20 cellular contexts compared by ENCODE assay signal in genomic region chr7:106571563-106571962, GRCh38.
DNase-seq lines count a peak whose midpoint lies in the region; ATAC-seq and TF ChIP-seq lines count a peak whose summit lies in the region.
"Had no signal": no experiment of that assay in that cellular context is flagged by ENCODE, and none has a peak within 500 bp of the region (broad histone marks: within the 10 kb centered on the region; RNA-seq: fewer than 3 reads in every experiment).

No MANE protein-coding gene starts in this region.

- no TSS peak for BruUV-seq in IMR-90 (replicated peaks; lab: Mats Ljungman, UMichigan)

- H3K14ac ChIP-seq in IMR-90 (replicated peaks; ENCODE audit: low read depth, low read length) (no peak overlapping the region), trophoblast cell (ENCODE audit: low read length) (no peak overlapping the region)

- H3K79me1 ChIP-seq in IMR-90 (ENCODE audit: low read depth in 1 of 2, low read length in 2 of 2) (no peaks in the 10 kb centered on the region), trophoblast cell (ENCODE audit: low read length) (peaks cover 7% of the 10 kb centered on the region)

- no CpG with 5 or more reads among the region's 3 CpGs for WGBS in IMR-90 (ENCODE audit: extremely low coverage in 2 of 2, insufficient read length in 1 of 2), 2 experiments
- WGBS in esophagus muscularis mucosa = 75% methylated on average over 3 of the region's 3 CpGs
- WGBS in trophoblast cell (ENCODE audit: extremely low coverage, insufficient coverage, insufficient read length) = no CpG with 5 or more reads among the region's 3 CpGs

- H2AK5ac ChIP-seq in IMR-90 (ENCODE audit: low read depth, low read length) (no peak overlapping the region), trophoblast cell (ENCODE audit: low read length) (no peak overlapping the region)

- no peak for TF ChIP-seq CTCF in IMR-90 (conservative IDR thresholded peaks at IDR 0.05; ENCODE audit: low read depth, low read length)
- no peak for TF ChIP-seq CTCF in esophagus muscularis mucosa (IDR thresholded peaks at IDR 0.05)

- no peak for DNase-seq in IMR-90
- DNase-seq in esophagus muscularis mucosa (ENCODE audit: extremely low spot score) = peak; percentile 47
- DNase-seq in trophoblast cell = no peak
- no peak for DNase-seq in C1 segment of cervical spinal cord (lab: John Stamatoyannopoulos, UW)
- no peak for DNase-seq in NCI-H2081 (lab: John Stamatoyannopoulos, UW)
- DNase-seq: AML-193; CD4-positive, alpha-beta memory T cell; CD4-positive, CD25-positive, alpha-beta regulatory T cell; CD8-positive, alpha-beta memory T cell; COR-L47; DMS 273 treated with DMSO at 0.1 percent for 48 hours; DMS79; DND-41; EL; GDM1 had no signal

- no peak overlapping the region for H2AK9ac ChIP-seq in IMR-90 (replicated peaks; ENCODE audit: low read depth, low read length, poor library complexity)

- H3K4me3 ChIP-seq in IMR-90 (ENCODE audit: insufficient read depth, low read depth, low read length) (no peak overlapping the region), esophagus muscularis mucosa (no peak overlapping the region), trophoblast cell (ENCODE audit: low read depth, low read length) (no peak overlapping the region)
- H3K4me3 ChIP-seq: A549; BLaER1 treated with 17β-estradiol and CSF1 and Interleukin-3, amounts not matched to agents 10 nM and 100 nM; GM12878 had no signal

- no peak overlapping the region for H4K5ac ChIP-seq in IMR-90 (ENCODE audit: low read depth, low read length)

- H3K18ac ChIP-seq in IMR-90 (ENCODE audit: low read depth, low read length) (no peak overlapping the region), trophoblast cell (ENCODE audit: low read length) (no peak overlapping the region)

- H3K27me3 ChIP-seq in IMR-90 (ENCODE audit: control insufficient read depth, insufficient read depth, low read length) = no peaks in the 10 kb centered on the region
- no peaks in the 10 kb centered on the region for H3K27me3 ChIP-seq in esophagus muscularis mucosa
- no peaks in the 10 kb centered on the region for H3K27me3 ChIP-seq in trophoblast cell (ENCODE audit: insufficient read depth, low read length)
- H3K27me3 ChIP-seq: BLaER1 treated with 17β-estradiol and CSF1 and Interleukin-3, amounts not matched to agents 10 nM and 100 nM had no signal

- H2BK20ac ChIP-seq in IMR-90 (ENCODE audit: low read depth, low read length) = peak overlapping the region; percentile 48; the same call in 1 of the 2 replicates

- H3K4me1 ChIP-seq in IMR-90 (ENCODE audit: control insufficient read depth, insufficient read depth, low read length) (peaks cover 8% of the 10 kb centered on the region), esophagus muscularis mucosa (peaks cover 10 to 21% (median 16%) of the 10 kb centered on the region in 4 donors), trophoblast cell (ENCODE audit: control insufficient read depth in 1 of 2, insufficient read depth in 2 of 2, low read length in 2 of 2) (peaks cover 14 to 22% of the 10 kb centered on the region in 2 experiments)

- H3K23ac ChIP-seq in IMR-90 (ENCODE audit: low read depth, low read length) (no peak overlapping the region), trophoblast cell (ENCODE audit: low read length) (no peak overlapping the region)

- H3K9ac ChIP-seq in IMR-90 (ENCODE audit: low read depth, low read length) (no peak overlapping the region), trophoblast cell (ENCODE audit: low read length) (no peak overlapping the region)
- H3K9ac ChIP-seq: BLaER1 treated with 17β-estradiol and CSF1 and Interleukin-3, amounts not matched to agents 10 nM and 100 nM had no signal

- CTCF ChIA-PET in IMR-90 (lab: Yijun Ruan, JAX) = interaction anchor here (0.6 to 1.2 kb wide), 2 partner anchors 89 to 1201 kb away, joined by 4 to 5 read pairs; partner anchors contain the start of gene CCDC71L

- H3K4me2 ChIP-seq in IMR-90 (ENCODE audit: low read depth, low read length) = no peak overlapping the region
- H3K4me2 ChIP-seq in trophoblast cell (ENCODE audit: low read length) = no peak overlapping the region
- H3K4me2 ChIP-seq: A549; BLaER1 treated with 17β-estradiol and CSF1 and Interleukin-3, amounts not matched to agents 10 nM and 100 nM had no signal

- no peaks in the 10 kb centered on the region for H4K20me1 ChIP-seq in IMR-90 (ENCODE audit: insufficient read depth, low read length)
- H4K20me1 ChIP-seq: BLaER1 treated with 17β-estradiol and CSF1 and Interleukin-3, amounts not matched to agents 10 nM and 100 nM had no signal

- H3K56ac ChIP-seq in IMR-90 (ENCODE audit: extremely low read depth, insufficient read depth, low read length) = no peak overlapping the region

- H3K36me3 ChIP-seq in IMR-90 (ENCODE audit: control insufficient read depth, insufficient read depth, low read length) = no peaks in the 10 kb centered on the region
- H3K36me3 ChIP-seq in esophagus muscularis mucosa = no peaks in the 10 kb centered on the region
- no peaks in the 10 kb centered on the region for H3K36me3 ChIP-seq in trophoblast cell (ENCODE audit: control insufficient read depth in 1 of 2, insufficient read depth in 2 of 2, low read length in 2 of 2)
- H3K36me3 ChIP-seq: BLaER1 treated with 17β-estradiol and CSF1 and Interleukin-3, amounts not matched to agents 10 nM and 100 nM had no signal

- H3K9me1 ChIP-seq in IMR-90 (ENCODE audit: insufficient read depth, low read length) = 0 out of 2 replicates have a peak, but pooled peaks cover 2% of the 10 kb centered on the region

- no peak overlapping the region for H2BK15ac ChIP-seq in IMR-90 (ENCODE audit: low read depth, low read length)

- peak overlapping the region; percentile 51; the same call in 1 of the 2 replicates for H4K91ac ChIP-seq in IMR-90 (ENCODE audit: insufficient read depth, low read depth, low read length)
- no peak overlapping the region for H4K91ac ChIP-seq in trophoblast cell (ENCODE audit: low read depth, low read length)

- H2BK12ac ChIP-seq in trophoblast cell (ENCODE audit: low read length) = peak overlapping the region; percentile 25

- H2AFZ ChIP-seq in IMR-90 (replicated peaks; ENCODE audit: low read length, poor library complexity) = no peak overlapping the region
- H2AFZ ChIP-seq in trophoblast cell (ENCODE audit: insufficient read depth, low read length, poor library complexity) = no peak overlapping the region

- no peaks in the 10 kb centered on the region for H3K79me2 ChIP-seq in trophoblast cell (ENCODE audit: control insufficient read depth, insufficient read depth, low read length, poor library complexity)

- no peak for TF ChIP-seq EP300 in esophagus muscularis mucosa (IDR thresholded peaks at IDR 0.05)

- no peaks in the 10 kb centered on the region for H3K9me3 ChIP-seq in IMR-90 (ENCODE audit: control insufficient read depth, insufficient read depth, low read length)
- H3K9me3 ChIP-seq in esophagus muscularis mucosa = no peaks in the 10 kb centered on the region
- H3K9me3 ChIP-seq in trophoblast cell (ENCODE audit: insufficient read depth, low read depth, low read length) = no peaks in the 10 kb centered on the region
- H3K9me3 ChIP-seq: BLaER1 treated with 17β-estradiol and CSF1 and Interleukin-3, amounts not matched to agents 10 nM and 100 nM had no signal

- H3K27ac ChIP-seq in IMR-90 (ENCODE audit: insufficient read depth, low read length) (no peak overlapping the region), esophagus muscularis mucosa (replicated peaks in 1 of 4) (no peak overlapping the region), trophoblast cell (ENCODE audit: low read depth, low read length) (no peak overlapping the region)
- H3K27ac ChIP-seq: 22Rv1; A549; BLaER1 treated with 17β-estradiol and CSF1 and Interleukin-3, amounts not matched to agents 10 nM and 100 nM had no signal

- no peak overlapping the region for H4K12ac ChIP-seq in trophoblast cell (ENCODE audit: low read depth, low read length)

- TF ChIP-seq RAD21 in IMR-90 (IDR thresholded peaks at IDR 0.05; ENCODE audit: low read length) = no peak

- H2BK120ac ChIP-seq in IMR-90 (ENCODE audit: low read depth, low read length) (peak overlapping the region; percentile 39), trophoblast cell (ENCODE audit: insufficient read depth, low read length, poor library complexity) (no peak overlapping the region)

- H3K4ac ChIP-seq in IMR-90 (ENCODE audit: low read depth, low read length) (peak overlapping the region; percentile 75), trophoblast cell (ENCODE audit: low read depth, low read length) (no peak overlapping the region)

- dilution Hi-C loops in IMR-90 (cut with HindIII; ENCODE audit: low sequenced_read_pairs, unreplicated experiment) = no loop called here

- TF ChIP-seq POLR2A in IMR-90 (IDR thresholded peaks at IDR 0.05; ENCODE audit: low read depth, low read length) = no peak
- TF ChIP-seq POLR2A in esophagus muscularis mucosa (IDR thresholded peaks at IDR 0.05; ENCODE audit: low read depth) = no peak

- H2BK5ac ChIP-seq in IMR-90 (ENCODE audit: low read depth, low read length, poor library complexity, severe bottlenecking) = no peak overlapping the region
- no peak overlapping the region for H2BK5ac ChIP-seq in trophoblast cell (ENCODE audit: low read depth, low read length, poor library complexity)

- no peak for ATAC-seq in IMR-90 (ENCODE audit: low read depth)
- ATAC-seq in GM21381 (IDR thresholded peaks at IDR 0.05; ENCODE audit: unreplicated experiment) = no peak
- ATAC-seq: A549, GM12878 had no signal

- H4K8ac ChIP-seq in IMR-90 (ENCODE audit: low read depth in 2 of 2, low read length in 2 of 2) (no peak overlapping the region), trophoblast cell (ENCODE audit: low read depth, low read length) (no peak overlapping the region)

- POLR2A ChIA-PET in IMR-90 (lab: Charles Lee; ENCODE audit: unreplicated experiment) = no interaction called here

- intact Hi-C loops in IMR-90 (cut with micrococcal nuclease) (no loop called here), esophagus muscularis mucosa (cut with DNase I) (no loop called here)

- in situ Hi-C loops in IMR-90 (cut with MboI; ENCODE audit: low sequenced_read_pairs) = no loop called here

TF ChIP-seq in IMR-90, 13 proteins besides CTCF, POLR2A, EP300 and RAD21:
- TF ChIP-seq RFX5 (IDR thresholded peaks at IDR 0.05; ENCODE audit: low read depth, low read length) (no peak), MAFK (IDR thresholded peaks at IDR 0.05; ENCODE audit: low read depth, low read length) (no peak)
TF ChIP-seq in IMR-90: peak in this region for 0.
